Comparison of ENCODE assay signal across 14 cellular contexts in the genomic region with DNA sequence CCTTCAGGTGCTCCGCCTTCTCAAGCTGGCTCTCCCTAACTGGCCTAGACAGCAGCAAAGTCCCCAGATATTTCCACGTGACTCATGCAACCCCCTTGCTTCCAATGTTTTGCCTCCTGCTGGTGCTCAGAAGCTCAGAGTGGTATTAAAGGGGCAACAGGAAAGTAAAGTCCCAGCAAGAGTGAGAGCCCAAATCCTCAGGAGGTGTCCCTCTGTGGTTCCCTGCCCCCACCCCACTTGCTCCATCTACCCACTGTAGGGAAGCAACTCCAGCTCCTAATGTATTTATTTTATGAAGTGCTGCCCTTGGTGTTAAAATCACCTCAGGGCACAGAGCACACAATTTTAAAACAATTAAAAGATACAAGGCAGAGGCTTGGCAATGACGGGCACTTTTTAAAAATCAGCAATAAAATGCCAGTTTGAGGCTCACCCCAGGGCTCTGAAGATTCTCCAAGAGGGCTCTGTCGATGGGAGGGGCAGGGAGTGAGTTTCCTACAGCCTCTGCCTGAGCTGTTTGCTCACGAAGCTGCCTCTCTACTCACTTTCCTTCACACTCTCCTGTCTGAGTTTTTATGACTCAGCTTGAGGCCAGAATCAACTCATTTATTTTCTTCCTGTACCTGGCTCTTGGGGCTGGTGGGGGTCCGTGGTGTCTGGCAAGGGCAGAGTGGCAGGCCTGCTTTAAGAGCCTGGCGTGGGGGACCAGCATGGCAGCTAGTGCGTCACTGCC.
DNase-seq lines count a peak whose midpoint lies in the region; ATAC-seq and TF ChIP-seq lines count a peak whose summit lies in the region.
"Had no signal": no experiment of that assay in that cellular context is flagged by ENCODE, and none has a peak within 500 bp of the region (broad histone marks: within the 10 kb centered on the region; RNA-seq: fewer than 3 reads in every experiment).

No MANE protein-coding gene starts in this region.

- H3K79me2 ChIP-seq in mammary epithelial cell (ENCODE audit: insufficient read depth, low read length) (no peaks in the 10 kb centered on the region), trophoblast cell (ENCODE audit: control insufficient read depth, insufficient read depth, low read length, poor library complexity) (no peaks in the 10 kb centered on the region)

- no peak overlapping the region for H2BK5ac ChIP-seq in trophoblast cell (ENCODE audit: low read depth, low read length, poor library complexity)

- no peak overlapping the region for H3K14ac ChIP-seq in trophoblast cell (ENCODE audit: low read length)

- peaks cover 12% of the 10 kb centered on the region for H3K4me1 Mint-ChIP-seq in activated CD8-positive, alpha-beta T cell treated with anti-CD3 and anti-CD28 coated beads for 36 hours (ENCODE audit: low read depth)
- peaks cover 11% of the 10 kb centered on the region for H3K4me1 Mint-ChIP-seq in activated CD8-positive, alpha-beta T cell treated with anti-CD3 and anti-CD28 coated beads, Interleukin-2, amount 10 ng/mL, durations not matched to agents 7 days and 5 days (ENCODE audit: low read depth)

- H3K4me2 ChIP-seq in mammary epithelial cell (ENCODE audit: insufficient read depth, low read depth, low read length) (no peak overlapping the region), trophoblast cell (ENCODE audit: low read length) (no peak overlapping the region)
- H3K4me2 ChIP-seq: KMS-11 had no signal

- no TSS peak for BruUV-seq in mammary epithelial cell (replicated peaks; lab: Mats Ljungman, UMichigan)

- H3K9me3 Mint-ChIP-seq in activated CD8-positive, alpha-beta T cell treated with anti-CD3 and anti-CD28 coated beads for 36 hours = peaks cover 19% of the 10 kb centered on the region
- H3K9me3 Mint-ChIP-seq in activated CD8-positive, alpha-beta T cell treated with anti-CD3 and anti-CD28 coated beads, Interleukin-2, amount 10 ng/mL, durations not matched to agents 7 days and 5 days (ENCODE audit: insufficient read depth) = peaks cover 16% of the 10 kb centered on the region

- H3K27ac ChIP-seq in mammary epithelial cell (ENCODE audit: insufficient read depth, low read depth, low read length) (no peak overlapping the region), trophoblast cell (ENCODE audit: low read depth, low read length) (no peak overlapping the region), psoas muscle (no peak overlapping the region)
- H3K27ac ChIP-seq: ascending aorta, KMS-11, upper lobe of right lung had no signal

- no peak overlapping the region for H3K4me3 Mint-ChIP-seq in activated CD8-positive, alpha-beta T cell treated with anti-CD3 and anti-CD28 coated beads for 36 hours
- no peak overlapping the region for H3K4me3 Mint-ChIP-seq in activated CD8-positive, alpha-beta T cell treated with anti-CD3 and anti-CD28 coated beads, Interleukin-2, amount 10 ng/mL, durations not matched to agents 7 days and 5 days

- ATAC-seq in activated CD8-positive, alpha-beta T cell treated with anti-CD3 and anti-CD28 coated beads for 36 hours = peak; percentile 50
- no peak for ATAC-seq in activated CD8-positive, alpha-beta T cell treated with anti-CD3 and anti-CD28 coated beads, Interleukin-2, amount 10 ng/mL, durations not matched to agents 7 days and 5 days
- no peak for ATAC-seq in psoas muscle
- ATAC-seq: upper lobe of right lung had no signal

- H2BK120ac ChIP-seq in trophoblast cell (ENCODE audit: insufficient read depth, low read length, poor library complexity) = no peak overlapping the region

- H3K36me3 ChIP-seq in mammary epithelial cell (ENCODE audit: insufficient read depth, low read length) (no peaks in the 10 kb centered on the region), trophoblast cell (ENCODE audit: control insufficient read depth in 1 of 2, insufficient read depth in 2 of 2, low read length in 2 of 2) (no peaks in the 10 kb centered on the region), psoas muscle (ENCODE audit: insufficient read depth in 1 of 2, low read depth in 1 of 2) (no peaks in the 10 kb centered on the region)
- H3K36me3 ChIP-seq: upper lobe of right lung had no signal

- H2BK12ac ChIP-seq in trophoblast cell (ENCODE audit: low read length) = peak overlapping the region; percentile 11

- H3K27me3 ChIP-seq in mammary epithelial cell (ENCODE audit: insufficient read depth, low read length) (no peaks in the 10 kb centered on the region), trophoblast cell (ENCODE audit: insufficient read depth, low read length) (no peaks in the 10 kb centered on the region), psoas muscle (ENCODE audit: insufficient read depth in 3 of 3, low read length in 2 of 3) (peaks cover 0 to 7% (median 2%) of the 10 kb centered on the region in 3 donors)
- H3K27me3 ChIP-seq: ascending aorta, upper lobe of right lung had no signal

- H3K79me1 ChIP-seq in trophoblast cell (ENCODE audit: low read length) = no peaks in the 10 kb centered on the region

- peak overlapping the region; percentile 35 for H4K91ac ChIP-seq in trophoblast cell (ENCODE audit: low read depth, low read length)

- peaks cover 2% of the 10 kb centered on the region for H3K36me3 Mint-ChIP-seq in activated CD8-positive, alpha-beta T cell treated with anti-CD3 and anti-CD28 coated beads for 36 hours (ENCODE audit: low read depth)
- H3K36me3 Mint-ChIP-seq in activated CD8-positive, alpha-beta T cell treated with anti-CD3 and anti-CD28 coated beads, Interleukin-2, amount 10 ng/mL, durations not matched to agents 7 days and 5 days (ENCODE audit: low read depth) = peaks cover 11% of the 10 kb centered on the region

- H3K9ac ChIP-seq in mammary epithelial cell (ENCODE audit: insufficient read depth, low read length) (no peak overlapping the region), trophoblast cell (ENCODE audit: low read length) (no peak overlapping the region)
- H3K9ac ChIP-seq: KMS-11 had no signal

- no peak overlapping the region for H2AK5ac ChIP-seq in trophoblast cell (ENCODE audit: low read length)

- in situ Hi-C loops in mammary epithelial cell (cut with MboI; ENCODE audit: low sequenced_read_pairs in 2 of 2) = no loop called here

- no peak overlapping the region for H3K23ac ChIP-seq in trophoblast cell (ENCODE audit: low read length)

- peaks cover 25% of the 10 kb centered on the region for H3K4me1 ChIP-seq in mammary epithelial cell (ENCODE audit: insufficient read depth, low read length)
- H3K4me1 ChIP-seq in trophoblast cell (ENCODE audit: control insufficient read depth in 1 of 2, insufficient read depth in 2 of 2, low read length in 2 of 2) = peaks cover 0 to 6% of the 10 kb centered on the region in 2 experiments
- H3K4me1 ChIP-seq in psoas muscle = peaks cover 13% of the 10 kb centered on the region
- H3K4me1 ChIP-seq: ascending aorta, upper lobe of right lung had no signal

- CTCF ChIA-PET in activated CD8-positive, alpha-beta T cell treated with anti-CD3 and anti-CD28 coated beads for 36 hours (lab: Charles Lee) = interaction anchor here (0.6 to 2.7 kb wide), 7 partner anchors 11 to 775 kb away, joined by 3 to 9 read pairs (median 3); no protein-coding TSS in a partner anchor
- CTCF ChIA-PET in activated CD8-positive, alpha-beta T cell treated with anti-CD3 and anti-CD28 coated beads, Interleukin-2, amount 10 ng/mL, durations not matched to agents 7 days and 5 days (lab: Charles Lee) = interaction anchor here (1.0 to 1.8 kb wide), 4 partner anchors 17 to 640 kb away, joined by 3 to 7 read pairs (median 4); no protein-coding TSS in a partner anchor
- CTCF ChIA-PET in mammary epithelial cell (lab: Charles Lee; ENCODE audit: low non-redundant PET) = no interaction called here

- no peak for TF ChIP-seq CTCF in activated CD8-positive, alpha-beta T cell treated with anti-CD3 and anti-CD28 coated beads for 36 hours (IDR thresholded peaks at IDR 0.05)
- TF ChIP-seq CTCF in mammary epithelial cell (conservative IDR thresholded peaks at IDR 0.05 in 1 of 2, IDR thresholded peaks at IDR 0.05 in 1 of 2; ENCODE audit: extremely low read depth in 1 of 2, insufficient read depth in 1 of 2, low read depth in 1 of 2, low read length in 2 of 2) = no peak
- TF ChIP-seq CTCF in psoas muscle (IDR thresholded peaks at IDR 0.05) = no peak

- intact Hi-C loops in activated CD8-positive, alpha-beta T cell treated with anti-CD3 and anti-CD28 coated beads for 36 hours (cut with micrococcal nuclease) = no loop called here
- intact Hi-C loops in mammary epithelial cell (cut with micrococcal nuclease) (no loop called here), psoas muscle (cut with DNase I) (no loop called here)

- POLR2A ChIA-PET in activated CD8-positive, alpha-beta T cell treated with anti-CD3 and anti-CD28 coated beads for 36 hours (lab: Charles Lee) = no interaction called here
- POLR2A ChIA-PET in activated CD8-positive, alpha-beta T cell treated with anti-CD3 and anti-CD28 coated beads, Interleukin-2, amount 10 ng/mL, durations not matched to agents 7 days and 5 days (lab: Charles Lee) = interaction anchor here (1.5 kb wide), 1 partner anchor 23 kb away, joined by 5 read pairs; no protein-coding TSS in a partner anchor

- H2AFZ ChIP-seq in mammary epithelial cell (ENCODE audit: low read depth, low read length) = peak overlapping the region; percentile 49
- H2AFZ ChIP-seq in trophoblast cell (ENCODE audit: insufficient read depth, low read length, poor library complexity) = no peak overlapping the region

- H3K4ac ChIP-seq in trophoblast cell (ENCODE audit: low read depth, low read length) = no peak overlapping the region

- H3K27ac Mint-ChIP-seq in activated CD8-positive, alpha-beta T cell treated with anti-CD3 and anti-CD28 coated beads for 36 hours = no peak overlapping the region
- H3K27ac Mint-ChIP-seq in activated CD8-positive, alpha-beta T cell treated with anti-CD3 and anti-CD28 coated beads, Interleukin-2, amount 10 ng/mL, durations not matched to agents 7 days and 5 days = no peak overlapping the region

- H3K9me3 ChIP-seq in mammary epithelial cell (replicated peaks; ENCODE audit: insufficient read depth, low read length) (peaks cover 6% of the 10 kb centered on the region), trophoblast cell (ENCODE audit: insufficient read depth, low read depth, low read length) (peaks cover 1% of the 10 kb centered on the region), psoas muscle (peaks cover 10% of the 10 kb centered on the region)
- H3K9me3 ChIP-seq: upper lobe of right lung had no signal

- peaks cover 6% of the 10 kb centered on the region for H3K27me3 Mint-ChIP-seq in activated CD8-positive, alpha-beta T cell treated with anti-CD3 and anti-CD28 coated beads for 36 hours
- H3K27me3 Mint-ChIP-seq in activated CD8-positive, alpha-beta T cell treated with anti-CD3 and anti-CD28 coated beads, Interleukin-2, amount 10 ng/mL, durations not matched to agents 7 days and 5 days (ENCODE audit: low read depth) = peaks cover 2% of the 10 kb centered on the region

- WGBS in mammary epithelial cell (ENCODE audit: low coverage, missing lambda C conversion rate) = 27% methylated on average over 8 of the region's 8 CpGs
- WGBS in trophoblast cell (ENCODE audit: extremely low coverage, insufficient coverage, insufficient read length) = no CpG with 5 or more reads among the region's 8 CpGs
- 59 to 63% (median 59%) methylated on average over 8 of the region's 8 CpGs for WGBS in psoas muscle, 3 donors

- dilution Hi-C loops in mammary epithelial cell (cut with HindIII; ENCODE audit: low sequenced_read_pairs) = no loop called here

- H4K8ac ChIP-seq in trophoblast cell (ENCODE audit: low read depth, low read length) = no peak overlapping the region

- DNase-seq in activated CD8-positive, alpha-beta T cell treated with anti-CD3 and anti-CD28 coated beads for 36 hours = no peak
- no peak for DNase-seq in activated CD8-positive, alpha-beta T cell treated with anti-CD3 and anti-CD28 coated beads, Interleukin-2, amount 10 ng/mL, durations not matched to agents 7 days and 5 days
- DNase-seq in M059J (ENCODE audit: low read depth) = peak; percentile 78
- peak; percentile 65 for DNase-seq in mammary epithelial cell
- DNase-seq in trophoblast cell = no peak
- DNase-seq in psoas muscle = no peak
- no peak for DNase-seq in nucleus accumbens (lab: John Stamatoyannopoulos, UW)
- no peak for DNase-seq in NCI-H524 treated with DMSO at 0.1 percent for 48 hours (lab: John Stamatoyannopoulos, UW)
- DNase-seq: activated CD4-positive, CD25-positive, alpha-beta regulatory T cell treated with anti-CD3 and anti-CD28 coated beads, Interleukin-2, amount 50 U/mL, for 72 hours; NCI-H2029; stimulated activated CD4-positive, alpha-beta T cell treated with anti-CD3 and anti-CD28 coated beads, Interleukin-2, amount 100 ng/mL, for 24 hours; upper lobe of right lung had no signal

- H3K4me3 ChIP-seq in mammary epithelial cell (replicated peaks in 1 of 3; ENCODE audit: insufficient read depth in 1 of 3, low read depth in 2 of 3, low read length in 3 of 3) = no peak overlapping the region
- H3K4me3 ChIP-seq in trophoblast cell (ENCODE audit: low read depth, low read length) = no peak overlapping the region
- H3K4me3 ChIP-seq in psoas muscle = no peak overlapping the region
- H3K4me3 ChIP-seq: ascending aorta, upper lobe of right lung had no signal

- no peak overlapping the region for H4K12ac ChIP-seq in trophoblast cell (ENCODE audit: low read depth, low read length)

- no peaks in the 10 kb centered on the region for H4K20me1 ChIP-seq in mammary epithelial cell (ENCODE audit: insufficient read depth, low read length)

- H3K18ac ChIP-seq in trophoblast cell (ENCODE audit: low read length) = no peak overlapping the region

Comparison
In these comparisons a context has a peak if more than half of its experiments do, and no peak if none do; other contexts are left out.
1. DNase-seq: peak in M059J (single experiment) and mammary epithelial cell (single experiment); none in activated CD8-positive, alpha-beta T cell treated with anti-CD3 and anti-CD28 coated beads for 36 hours (single experiment), activated CD8-positive, alpha-beta T cell treated with anti-CD3 and anti-CD28 coated beads, Interleukin-2, amount 10 ng/mL, durations not matched to agents 7 days and 5 days (single experiment), trophoblast cell (0 of 2), psoas muscle (0 of 2), nucleus accumbens (0 of 56) and NCI-H524 treated with DMSO at 0.1 percent for 48 hours (single experiment).